In genomic region chr1:26171084-26172072, GRCh38 we compare ENCODE assay signal across 8 cellular contexts. TPM values are rescaled to one million over a fixed set of nuclear protein-coding genes. Genes with fewer than 3 reads are reported as not detected.
A peak's percentile ranks its signal among the peaks of the same experiment; 100 is the strongest.
DNase-seq lines count a peak whose midpoint lies in the region; ATAC-seq and TF ChIP-seq lines count a peak whose summit lies in the region.

ZNF593OS (minus strand) TSS chr1:26171832; CDS start chr1:26171661, 171 bp downstream.

- no peak within 1 kb of the TSS for H3K18ac ChIP-seq in trophoblast cell (ENCODE audit: low read length)

- H4K20me1 ChIP-seq in OCI-LY1 (ENCODE audit: insufficient read depth, low read length): no peaks in the 10 kb centered on the region

- H3K9ac ChIP-seq in OCI-LY1 (ENCODE audit: low read length) (peak within 1 kb of the TSS; percentile 82), trophoblast cell (ENCODE audit: low read length) (no peak within 1 kb of the TSS)

- H3K27me3 ChIP-seq in OCI-LY1 (ENCODE audit: insufficient read depth, low read length) (no peaks in the 10 kb centered on the region; the same call in 1 of the 2 replicates), trophoblast cell (ENCODE audit: insufficient read depth, low read length) (no peaks in the 10 kb centered on the region)

- peak within 1 kb of the TSS; percentile 87 to 89 for H3K4me3 Mint-ChIP-seq in effector memory CD8-positive, alpha-beta T cell

- DNase-seq in effector memory CD8-positive, alpha-beta T cell: no peak
- no peak for DNase-seq in trophoblast cell
- DNase-seq in caudate nucleus (lab: John Stamatoyannopoulos, UW): no peak
- DNase-seq in activated effector memory CD4-positive, alpha-beta T cell treated with Interleukin-2 at 50 U/mL for 16 hours: no peak
- no peak for DNase-seq in activated CD4-positive, CD25-positive, alpha-beta regulatory T cell treated with anti-CD3 and anti-CD28 coated beads, Interleukin-2, amount 50 U/mL, for 72 hours

- H3K27ac Mint-ChIP-seq in effector memory CD8-positive, alpha-beta T cell: peak within 1 kb of the TSS; percentile 84 to 89

- H3K36me3 Mint-ChIP-seq in effector memory CD8-positive, alpha-beta T cell (ENCODE audit: insufficient read depth): peaks cover 5% of the 10 kb centered on the region

- no peak within 1 kb of the TSS for H4K8ac ChIP-seq in trophoblast cell (ENCODE audit: low read depth, low read length)

- no peaks in the 10 kb centered on the region for H3F3A ChIP-seq in OCI-LY1 (ENCODE audit: insufficient read depth, low read length)

- peaks cover 16% of the 10 kb centered on the region for H3K4me1 ChIP-seq in OCI-LY1 (ENCODE audit: insufficient read depth, low read length, severe bottlenecking)
- peaks cover 6 to 10% of the 10 kb centered on the region in 2 experiments for H3K4me1 ChIP-seq in trophoblast cell (ENCODE audit: control insufficient read depth in 1 of 2, insufficient read depth in 2 of 2, low read length in 2 of 2)

- no peak within 1 kb of the TSS for H3K14ac ChIP-seq in trophoblast cell (ENCODE audit: low read length)

- H3K4me1 Mint-ChIP-seq in effector memory CD8-positive, alpha-beta T cell (ENCODE audit: low read depth in 2 of 2): peaks cover 15 to 23% of the 10 kb centered on the region in 2 donors

- no peak within 1 kb of the TSS for H4K91ac ChIP-seq in trophoblast cell (ENCODE audit: low read depth, low read length)

- H2BK5ac ChIP-seq in trophoblast cell (ENCODE audit: low read depth, low read length, poor library complexity): no peak within 1 kb of the TSS

- H3K36me3 ChIP-seq in OCI-LY1 (ENCODE audit: insufficient read depth, low read length): peaks cover 9% of the 10 kb centered on the region
- peaks cover 8 to 11% of the 10 kb centered on the region in 2 experiments for H3K36me3 ChIP-seq in trophoblast cell (ENCODE audit: control insufficient read depth in 1 of 2, insufficient read depth in 2 of 2, low read length in 2 of 2)

- H2BK12ac ChIP-seq in trophoblast cell (ENCODE audit: low read length): no peak within 1 kb of the TSS

- H3K9me2 ChIP-seq in OCI-LY1 (ENCODE audit: low read depth, low read length): no peaks in the 10 kb centered on the region

- ATAC-seq in effector memory CD8-positive, alpha-beta T cell (replicated peaks): no peak
- no peak for ATAC-seq in GM19328 (IDR thresholded peaks at IDR 0.05; ENCODE audit: unreplicated experiment)

- TF ChIP-seq CTCF in OCI-LY1 (IDR thresholded peaks at IDR 0.05; ENCODE audit: low read length): no peak

- H2BK120ac ChIP-seq in trophoblast cell (ENCODE audit: insufficient read depth, low read length, poor library complexity): no peak within 1 kb of the TSS

- H2AFZ ChIP-seq in OCI-LY1 (ENCODE audit: low read length): no peak within 1 kb of the TSS
- no peak within 1 kb of the TSS for H2AFZ ChIP-seq in trophoblast cell (ENCODE audit: insufficient read depth, low read length, poor library complexity)

- WGBS in trophoblast cell (ENCODE audit: extremely low coverage, insufficient coverage, insufficient read length): no CpG with 5 or more reads among the region's 34 CpGs

- H3K23ac ChIP-seq in trophoblast cell (ENCODE audit: low read length): no peak within 1 kb of the TSS

- H3K4me2 ChIP-seq in OCI-LY1 (ENCODE audit: low read length) (peak within 1 kb of the TSS; percentile 94), trophoblast cell (ENCODE audit: low read length) (peak within 1 kb of the TSS; percentile 74)

- H3K4ac ChIP-seq in trophoblast cell (ENCODE audit: low read depth, low read length): no peak within 1 kb of the TSS

- H3K4me3 ChIP-seq in GM08714 (ENCODE audit: low read length) (peak within 1 kb of the TSS; percentile 83; the same call in 1 of the 2 replicates), OCI-LY1 (ENCODE audit: low read depth, low read length, poor library complexity, severe bottlenecking) (peak within 1 kb of the TSS; percentile 79), trophoblast cell (ENCODE audit: low read depth, low read length) (peak within 1 kb of the TSS; percentile 21)

- H2AK5ac ChIP-seq in trophoblast cell (ENCODE audit: low read length): no peak within 1 kb of the TSS

- H3K27ac ChIP-seq in OCI-LY1 (ENCODE audit: low read depth, low read length, poor library complexity, severe bottlenecking): no peak within 1 kb of the TSS
- no peak within 1 kb of the TSS for H3K27ac ChIP-seq in trophoblast cell (ENCODE audit: low read depth, low read length)
- no peak within 1 kb of the TSS for H3K27ac ChIP-seq in caudate nucleus (ENCODE audit: low read depth, low read length)

- H3K79me2 ChIP-seq in OCI-LY1 (ENCODE audit: insufficient read depth, low read length) (no peaks in the 10 kb centered on the region), trophoblast cell (ENCODE audit: control insufficient read depth, insufficient read depth, low read length, poor library complexity) (peaks cover 5% of the 10 kb centered on the region)

- no peak within 1 kb of the TSS for H4K12ac ChIP-seq in trophoblast cell (ENCODE audit: low read depth, low read length)

- no peaks in the 10 kb centered on the region for H3K9me3 Mint-ChIP-seq in effector memory CD8-positive, alpha-beta T cell

- H3K27me3 Mint-ChIP-seq in effector memory CD8-positive, alpha-beta T cell: no peaks in the 10 kb centered on the region

- H3K79me1 ChIP-seq in trophoblast cell (ENCODE audit: low read length): peaks cover 7% of the 10 kb centered on the region

- H3K9me3 ChIP-seq in OCI-LY1 (ENCODE audit: low read length): no peaks in the 10 kb centered on the region
- no peaks in the 10 kb centered on the region for H3K9me3 ChIP-seq in trophoblast cell (ENCODE audit: insufficient read depth, low read depth, low read length)

RNA-seq across cellular contexts. Expression of gene ZNF593OS, which starts in this region (rescaled TPM):
- not detected in 2 replicates for polyA plus RNA-seq in trophoblast cell (2013)

Comparison
In these comparisons a context has a peak if more than half of its experiments do, and no peak if none do; other contexts are left out.
1. H3K4me3 ChIP-seq: peak in every context shown above with its lines; median percentile 83 in GM08714; 79 in OCI-LY1; 21 in trophoblast cell.